Comparison of ENCODE assay signal across 23 cellular contexts in genomic region chr17:66464921-66465320, GRCh38.
"Had no signal": no experiment of that assay in that cellular context is flagged by ENCODE, and none has a peak within 500 bp of the region (broad histone marks: within the 10 kb centered on the region; RNA-seq: fewer than 3 reads in every experiment).

No MANE protein-coding gene starts in this region.

- H3K9me3 ChIP-seq: ascending aorta, breast epithelium, neutrophil, tibial nerve had no signal

- H3K36me3 Mint-ChIP-seq: natural killer cell had no signal

- H3K27ac ChIP-seq: ascending aorta, breast epithelium, neutrophil had no signal

- H3K36me3 ChIP-seq: ascending aorta, breast epithelium, neutrophil, tibial nerve had no signal

- H3K9me3 Mint-ChIP-seq: activated B cell treated with CpG ODN at 0.5 μM for 24 hours; activated CD4-positive, alpha-beta T cell treated with anti-CD3 and anti-CD28 coated beads, Interleukin-2, amount 10 ng/mL, durations not matched to agents 24 days and 14 days; dendritic cell treated with granulocyte-macrophage colony-stimulating factor and Interleukin-4, amounts not matched to agents 40 ng/mL and 50 ng/mL, for 4 days; effector memory CD8-positive, alpha-beta T cell; natural killer cell had no signal

- H3K4me3 ChIP-seq: ascending aorta, breast epithelium, tibial nerve had no signal

- H3K27ac Mint-ChIP-seq: activated B cell treated with CpG ODN at 0.5 μM for 24 hours; activated CD8-positive, alpha-beta T cell treated with anti-CD3 and anti-CD28 coated beads, Interleukin-2, amount 10 ng/mL, durations not matched to agents 7 days and 5 days; dendritic cell treated with granulocyte-macrophage colony-stimulating factor and Interleukin-4, amounts not matched to agents 40 ng/mL and 50 ng/mL, for 4 days; natural killer cell had no signal

- H3K27me3 Mint-ChIP-seq: activated CD4-positive, alpha-beta T cell treated with anti-CD3 and anti-CD28 coated beads, Interleukin-2, amount 10 ng/mL, durations not matched to agents 24 days and 14 days; dendritic cell treated with granulocyte-macrophage colony-stimulating factor and Interleukin-4, amounts not matched to agents 40 ng/mL and 50 ng/mL, for 4 days; effector memory CD8-positive, alpha-beta T cell had no signal

- ATAC-seq: activated CD8-positive, alpha-beta T cell treated with anti-CD3 and anti-CD28 coated beads, Interleukin-2, amount 10 ng/mL, durations not matched to agents 7 days and 5 days; effector memory CD8-positive, alpha-beta T cell; left ventricle myocardium superior; natural killer cell had no signal

- H3K4me3 Mint-ChIP-seq: activated B cell treated with CpG ODN at 0.5 μM for 24 hours; activated CD4-positive, alpha-beta T cell treated with anti-CD3 and anti-CD28 coated beads, Interleukin-2, amount 10 ng/mL, durations not matched to agents 24 days and 14 days; activated CD8-positive, alpha-beta T cell treated with anti-CD3 and anti-CD28 coated beads, Interleukin-2, amount 10 ng/mL, durations not matched to agents 7 days and 5 days; dendritic cell treated with granulocyte-macrophage colony-stimulating factor and Interleukin-4, amounts not matched to agents 40 ng/mL and 50 ng/mL, for 4 days; effector memory CD8-positive, alpha-beta T cell; natural killer cell had no signal

- DNase-seq: activated B cell treated with CpG ODN at 0.5 μM for 24 hours; activated CD4-positive, alpha-beta T cell treated with anti-CD3 and anti-CD28 coated beads, Interleukin-2, amount 10 ng/mL, durations not matched to agents 24 days and 14 days; activated CD8-positive, alpha-beta memory T cell treated with anti-CD3 and anti-CD28 coated beads, Interleukin-2, amount 50 U/mL, for 4 hours; activated CD8-positive, alpha-beta T cell treated with anti-CD3 and anti-CD28 coated beads, Interleukin-2, amount 10 ng/mL, durations not matched to agents 7 days and 5 days; activated gamma-delta T cell treated with Interleukin-2 at 50 U/mL for 16 hours; cerebellar nuclear complex; effector memory CD8-positive, alpha-beta T cell; glutamatergic neuron; kidney glomerular epithelial cell; left ventricle myocardium superior; mesendoderm; natural killer cell; posterior cingulate gyrus; retina; stimulated activated CD4-positive, alpha-beta T cell treated with anti-CD3 and anti-CD28 coated beads, Interleukin-15, amount 100 ng/mL, for 24 hours; stimulated activated CD4-positive, alpha-beta T cell treated with anti-CD3 and anti-CD28 coated beads, Interleukin-4, amount 100 ng/mL, for 1 hour; stimulated activated naive CD4-positive, alpha-beta T cell; substantia nigra had no signal

- H3K27me3 ChIP-seq: ascending aorta, breast epithelium, neutrophil, tibial nerve had no signal
